ENCODE assay signal across 1 cellular context in the genomic region with DNA sequence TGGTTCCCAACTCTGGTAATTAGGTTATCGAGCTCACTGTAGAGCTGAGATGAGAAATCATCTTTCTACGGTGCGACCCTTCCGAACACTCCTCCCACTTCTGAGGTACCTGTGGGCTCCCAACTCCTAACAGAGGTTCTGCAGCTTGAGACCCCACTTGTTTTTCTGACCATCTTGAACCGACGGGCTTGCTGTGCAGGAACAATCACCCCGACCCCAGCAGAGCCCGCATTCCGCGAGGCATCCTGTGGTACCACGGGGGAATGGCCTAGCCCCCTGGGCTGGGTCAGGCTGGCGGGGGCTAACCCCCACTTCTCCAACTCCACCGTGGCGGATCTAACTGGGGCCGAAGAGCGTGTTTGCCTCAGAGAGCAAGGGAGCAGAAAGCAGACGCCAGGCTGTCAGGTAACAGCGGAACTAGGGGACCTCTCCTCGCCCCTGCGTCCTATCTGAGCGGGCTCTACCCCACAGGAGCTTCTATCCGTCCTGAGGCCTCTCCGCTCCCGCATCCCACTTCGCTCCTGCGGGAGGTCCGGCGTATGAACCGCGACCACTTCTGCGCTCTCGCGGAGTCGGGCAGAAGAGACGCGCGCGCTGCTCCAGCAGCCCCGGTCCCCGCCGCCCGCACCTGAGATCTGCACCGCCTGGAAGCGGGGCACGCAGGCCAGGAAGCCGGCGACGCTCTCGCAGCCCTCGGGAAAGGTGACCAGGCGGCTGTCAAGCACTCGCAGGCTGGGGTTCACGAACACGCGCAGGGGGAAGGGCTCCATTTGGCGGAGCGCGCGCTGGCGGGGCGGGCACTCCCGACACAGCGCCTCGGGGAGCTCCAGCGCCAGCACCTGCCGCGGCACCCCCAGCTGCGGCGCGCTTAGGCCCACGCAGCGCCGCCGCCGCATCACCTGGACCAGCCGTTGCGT.
TF ChIP-seq lines count a peak whose summit lies in the region.

No MANE protein-coding gene starts in this region.

TF ChIP-seq in neural cell, 6 proteins besides CTCF, POLR2A, EP300 and RAD21 (continued from another document):
- no peak for TF ChIP-seq REST (IDR thresholded peaks at IDR 0.05; ENCODE audit: borderline replicate concordance)
- no peak for TF ChIP-seq MXI1 (conservative IDR thresholded peaks at IDR 0.05; ENCODE audit: poor library complexity, severe bottlenecking)
- no peak for TF ChIP-seq SMC3 (conservative IDR thresholded peaks at IDR 0.05; ENCODE audit: poor library complexity)
- peak; percentile 5 for TF ChIP-seq POLR2AphosphoS5 (IDR thresholded peaks at IDR 0.05)
TF ChIP-seq in neural cell: peak in this region for 1.
